Comparison of ENCODE assay signal across 17 cellular contexts in the genomic region with DNA sequence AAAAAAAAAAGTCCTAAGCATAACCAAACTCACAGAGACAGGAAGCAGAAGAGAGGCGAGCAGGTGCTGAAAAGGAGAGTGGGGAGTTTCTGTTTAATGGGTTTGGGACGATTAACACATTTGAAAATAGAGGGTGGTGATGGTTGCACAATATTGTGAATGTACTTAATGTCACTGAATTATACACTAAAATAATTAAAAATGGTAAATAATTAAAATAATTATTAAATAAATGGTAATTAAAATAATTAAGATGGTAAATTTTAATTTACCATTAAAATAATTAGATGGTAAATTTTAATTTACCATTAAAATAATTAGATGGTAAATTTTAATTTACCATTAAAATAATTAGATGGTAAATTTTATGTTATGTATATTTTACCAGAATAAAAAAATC.
"Had no signal": no experiment of that assay in that cellular context is flagged by ENCODE, and none has a peak within 500 bp of the region (broad histone marks: within the 10 kb centered on the region; RNA-seq: fewer than 3 reads in every experiment).

No MANE protein-coding gene starts in this region.

- H3K36me3 Mint-ChIP-seq: activated naive CD4-positive, alpha-beta T cell treated with anti-CD3 and anti-CD28 coated beads, Interleukin-2, amount 50 U/mL, for 72 hours; stimulated activated memory B cell treated with anti-CD40 and anti-IgM and Interleukin-4, amounts not matched to agents 10 μg/mL and 1 μg/mL and 100 μg/mL, for 72 hours had no signal

- H3K27me3 Mint-ChIP-seq: effector memory CD8-positive, alpha-beta T cell; naive thymus-derived CD8-positive, alpha-beta T cell had no signal

- FAIRE-seq: islet of Langerhans had no signal

- H3K9me3 ChIP-seq: lower lobe of right lung, thoracic aorta, upper lobe of right lung had no signal

- H3K4me3 ChIP-seq: hepatocyte, lower lobe of right lung, thoracic aorta, upper lobe of right lung had no signal

- H3K9me3 Mint-ChIP-seq: activated naive CD4-positive, alpha-beta T cell treated with anti-CD3 and anti-CD28 coated beads, Interleukin-2, amount 50 U/mL, for 72 hours; effector memory CD8-positive, alpha-beta T cell; naive thymus-derived CD8-positive, alpha-beta T cell; stimulated activated memory B cell treated with anti-CD40 and anti-IgM and Interleukin-4, amounts not matched to agents 10 μg/mL and 1 μg/mL and 100 μg/mL, for 72 hours had no signal

- H3K4me1 Mint-ChIP-seq: naive thymus-derived CD8-positive, alpha-beta T cell; stimulated activated memory B cell treated with anti-CD40 and anti-IgM and Interleukin-4, amounts not matched to agents 10 μg/mL and 1 μg/mL and 100 μg/mL, for 72 hours had no signal

- ATAC-seq: activated naive CD4-positive, alpha-beta T cell treated with anti-CD3 and anti-CD28 coated beads, Interleukin-2, amount 50 U/mL, for 72 hours; effector memory CD8-positive, alpha-beta T cell; lower lobe of right lung; naive thymus-derived CD8-positive, alpha-beta T cell; sciatic nerve; stimulated activated memory B cell treated with anti-CD40 and anti-IgM and Interleukin-4, amounts not matched to agents 10 μg/mL and 1 μg/mL and 100 μg/mL, for 72 hours; upper lobe of right lung had no signal

- H3K4me3 Mint-ChIP-seq: effector memory CD8-positive, alpha-beta T cell; naive thymus-derived CD8-positive, alpha-beta T cell; stimulated activated memory B cell treated with anti-CD40 and anti-IgM and Interleukin-4, amounts not matched to agents 10 μg/mL and 1 μg/mL and 100 μg/mL, for 72 hours had no signal

- H3K27ac Mint-ChIP-seq: activated naive CD4-positive, alpha-beta T cell treated with anti-CD3 and anti-CD28 coated beads, Interleukin-2, amount 50 U/mL, for 72 hours; effector memory CD8-positive, alpha-beta T cell; stimulated activated memory B cell treated with anti-CD40 and anti-IgM and Interleukin-4, amounts not matched to agents 10 μg/mL and 1 μg/mL and 100 μg/mL, for 72 hours had no signal

- DNase-seq: activated CD4-positive, CD25-positive, alpha-beta regulatory T cell treated with anti-CD3 and anti-CD28 coated beads, Interleukin-2, amount 50 U/mL, for 72 hours; activated CD8-positive, alpha-beta memory T cell treated with anti-CD3 and anti-CD28 coated beads for 24 hours; activated CD8-positive, alpha-beta memory T cell treated with anti-CD3 and anti-CD28 coated beads, Interleukin-2, amount 50 U/mL, for 48 hours; activated gamma-delta T cell; effector memory CD8-positive, alpha-beta T cell; naive thymus-derived CD8-positive, alpha-beta T cell; stimulated activated CD4-positive, alpha-beta T cell treated with anti-CD3 and anti-CD28 coated beads, Interleukin-4, amount 100 ng/mL, for 4 hours; T-helper 1 cell; T1000; upper lobe of right lung had no signal
